ENCODE assay signal across 5 cellular contexts in the genomic region with DNA sequence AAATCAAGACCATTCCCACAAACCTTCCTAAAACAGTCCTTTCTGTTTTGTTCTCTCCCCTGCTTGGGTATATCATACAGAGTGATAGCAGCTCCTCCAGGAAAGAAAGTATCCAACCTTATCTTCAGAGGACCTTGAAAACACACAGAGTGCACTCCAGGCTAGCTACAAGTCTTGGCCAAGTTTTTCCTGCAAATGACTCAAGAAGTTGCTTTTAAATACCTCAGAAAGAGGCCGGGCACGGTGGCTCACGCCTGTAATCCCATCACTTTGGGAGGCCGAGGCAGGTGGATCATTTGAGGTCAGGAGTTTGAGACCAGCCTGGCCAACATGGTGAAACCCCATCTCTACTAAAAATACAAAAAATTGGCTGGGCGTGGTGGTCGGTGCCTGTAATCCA. TPM values are rescaled to one million over a fixed set of nuclear protein-coding genes. Genes with fewer than 3 reads are reported as not detected.
"Had no signal": no experiment of that assay in that cellular context is flagged by ENCODE, and none has a peak within 500 bp of the region (broad histone marks: within the 10 kb centered on the region; RNA-seq: fewer than 3 reads in every experiment).

No MANE protein-coding gene starts in this region.

RNA-seq across cellular contexts. Expression of a gene that starts 14.9 kb away (rescaled TPM):
- total RNA-seq: HT1080, K562, M059J, Right ventricle myocardium superior, SJSA1 had no signal
